8 cellular contexts compared by ENCODE assay signal in the genomic region with DNA sequence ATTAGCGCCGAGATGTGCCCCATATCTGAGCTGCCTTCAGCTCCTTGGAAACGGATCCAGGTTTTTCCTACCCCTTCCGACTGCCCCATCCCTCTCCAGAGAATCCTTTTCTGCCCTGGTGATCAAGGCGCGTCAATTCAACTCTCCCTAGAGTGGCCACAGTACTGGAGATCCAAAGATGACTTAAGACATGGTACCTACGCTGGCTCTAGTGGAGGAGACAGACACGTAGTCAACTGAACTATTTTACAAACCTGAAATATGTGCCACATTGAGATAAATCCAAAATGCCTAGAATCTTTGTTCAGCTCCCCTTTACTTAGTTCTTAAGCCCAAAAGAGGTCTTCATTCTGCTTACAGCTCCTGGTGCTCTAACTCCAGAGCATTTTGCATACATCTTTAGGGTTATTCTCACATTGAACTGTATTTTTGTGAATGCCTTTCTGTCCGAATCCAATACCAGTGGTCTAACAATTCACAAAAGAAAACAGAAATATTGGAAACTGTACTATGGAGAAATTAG. TPM values are rescaled to one million over a fixed set of nuclear protein-coding genes. Genes with fewer than 3 reads are reported as not detected.
A peak's percentile ranks its signal among the peaks of the same experiment; 100 is the strongest.
DNase-seq lines count a peak whose midpoint lies in the region; ATAC-seq and TF ChIP-seq lines count a peak whose summit lies in the region.

No MANE protein-coding gene starts in this region.

- no peaks in the 10 kb centered on the region for H3K9me3 Mint-ChIP-seq in T-cell

- no peaks in the 10 kb centered on the region for H3K36me3 ChIP-seq in gastroesophageal sphincter
- H3K36me3 ChIP-seq in gastrocnemius medialis = peaks cover 0 to 4% of the 10 kb centered on the region in 2 donors

- ATAC-seq in GM18502 (IDR thresholded peaks at IDR 0.05; ENCODE audit: poor library complexity, unreplicated experiment) (peak; percentile 27), HG02759 (IDR thresholded peaks at IDR 0.05; ENCODE audit: unreplicated experiment) (peak; percentile 26), T-cell (replicated peaks in 1 of 4) (peak in 3 of 4 experiments; percentile 1 to 7 (median 4)), gastroesophageal sphincter (no peak), gastrocnemius medialis (peak; percentile 27 to 48)

- peaks cover 29 to 43% (median 40%) of the 10 kb centered on the region in 3 donors for H3K4me1 Mint-ChIP-seq in T-cell

- peak overlapping the region; percentile 98 to 100 for H3K27ac Mint-ChIP-seq in T-cell

- peaks cover 4% of the 10 kb centered on the region for H3K36me3 Mint-ChIP-seq in T-cell

- 12 to 16% methylated on average over 5 to 7 of the region's 9 CpGs for WGBS in gastroesophageal sphincter (ENCODE audit: low coverage in 1 of 2), 2 donors

- H3K9me3 ChIP-seq in gastroesophageal sphincter = no peaks in the 10 kb centered on the region
- H3K9me3 ChIP-seq in gastrocnemius medialis = no peaks in the 10 kb centered on the region

- TF ChIP-seq EP300 in gastroesophageal sphincter (IDR thresholded peaks at IDR 0.05) = no peak

- H3K27me3 Mint-ChIP-seq in T-cell = peaks cover 4 to 7% of the 10 kb centered on the region in 2 donors

- TF ChIP-seq CTCF in gastroesophageal sphincter (IDR thresholded peaks at IDR 0.05) (no peak), gastrocnemius medialis (IDR thresholded peaks at IDR 0.05 in 4 of 5, conservative IDR thresholded peaks at IDR 0.05 in 1 of 5) (no peak), GM20000 (IDR thresholded peaks at IDR 0.05; ENCODE audit: extremely low read depth, missing control alignments) (no peak)

- POLR2A ChIA-PET in T-cell (lab: Charles Lee) = interaction anchor here in 1 of 2 donors (0.6 to 1.0 kb wide), 2 partner anchors 78 to 81 kb away, joined by 3 to 6 read pairs; no protein-coding TSS in a partner anchor

- TF ChIP-seq POLR2A in gastroesophageal sphincter (IDR thresholded peaks at IDR 0.05) (no peak), gastrocnemius medialis (IDR thresholded peaks at IDR 0.05) (no peak)

- peak overlapping the region; percentile 95 to 96 (median 96) for H3K4me3 Mint-ChIP-seq in T-cell

- H3K27ac ChIP-seq in gastroesophageal sphincter (peak overlapping the region; percentile 88 to 96 (median 92)), gastrocnemius medialis (peak overlapping the region; percentile 90 to 98 (median 96))

- intact Hi-C loops in gastrocnemius medialis (cut with DNase I; ENCODE audit: low total_unique reads) = loop anchor here (5.0 kb wide), 1 partner anchor 713 kb away; a partner anchor contains a TSS

- H3K4me3 ChIP-seq in gastroesophageal sphincter = peak overlapping the region; percentile 86 to 93
- H3K4me3 ChIP-seq in gastrocnemius medialis = peak overlapping the region; percentile 75 to 97 (median 91)

- H3K4me1 ChIP-seq in gastroesophageal sphincter (peaks cover 4 to 44% (median 15%) of the 10 kb centered on the region in 3 donors), gastrocnemius medialis (peaks cover 19 to 30% of the 10 kb centered on the region in 2 donors)

- H3K27me3 ChIP-seq in gastroesophageal sphincter = no peaks in the 10 kb centered on the region
- H3K27me3 ChIP-seq in gastrocnemius medialis = no peaks in the 10 kb centered on the region

- in situ Hi-C loops in gastrocnemius medialis (cut with MboI; ENCODE audit: low sequenced_read_pairs in 4 of 4) = no loop called here

- CTCF ChIA-PET in T-cell (lab: Charles Lee) = interaction anchor here in 1 of 2 donors (1.3 kb wide), 1 partner anchor 109 kb away, joined by 3 read pairs; no protein-coding TSS in a partner anchor

- DNase-seq in T-cell = no peak
- DNase-seq in gastrocnemius medialis = no peak
- no peak for DNase-seq in DMS53 (lab: John Stamatoyannopoulos, UW)
- DNase-seq in GM20000 (ENCODE audit: low spot score) = no peak
- no peak for DNase-seq in activated CD4-positive, alpha-beta T cell treated with anti-CD3 and anti-CD28 coated beads for 1 hour

RNA-seq across cellular contexts. Expression of a gene that starts 0.4 kb away (rescaled TPM):
- total RNA-seq in T-cell (10 to 100 TPM; 26.5 to 39.9 (median 35.9) TPM), gastroesophageal sphincter (10 to 100 TPM; 34.6 to 48.5 (median 45.2) TPM), gastrocnemius medialis (10 to 100 TPM; 39.1 to 50.9 (median 50.5) TPM)
